8 cellular contexts compared by ENCODE assay signal in genomic region chr22:20981787-20982562, GRCh38. TPM values are rescaled to one million over a fixed set of nuclear protein-coding genes. Genes with fewer than 3 reads are reported as not detected.
DNase-seq lines count a peak whose midpoint lies in the region; ATAC-seq and TF ChIP-seq lines count a peak whose summit lies in the region.

Gene LZTR1 (plus strand): TSS chr22:20982297. CDS start chr22:20982372, 75 bp downstream.

- H3K4me3 ChIP-seq in muscle layer of duodenum (ENCODE audit: low read depth in 1 of 2, low read length in 2 of 2) = peak within 1 kb of the TSS; percentile 71 to 87

- peaks cover 5% of the 10 kb centered on the region for H3K9me3 Mint-ChIP-seq in Calu3 (ENCODE audit: low read depth, unreplicated experiment)
- peaks cover 3% of the 10 kb centered on the region for H3K9me3 Mint-ChIP-seq in stimulated activated memory B cell treated with anti-CD40 and anti-IgM and Interleukin-4, amounts not matched to agents 10 μg/mL and 1 μg/mL and 100 μg/mL, for 72 hours

- peaks cover 5 to 16% of the 10 kb centered on the region in 2 donors for H3K36me3 ChIP-seq in muscle layer of duodenum (ENCODE audit: control insufficient read depth in 1 of 2, insufficient read depth in 2 of 2, low read length in 2 of 2)

- BruUV-seq in Calu3 (replicated peaks; lab: Mats Ljungman, UMichigan) = TSS peak; percentile 92

- no peaks in the 10 kb centered on the region for H3K9me3 ChIP-seq in muscle layer of duodenum (ENCODE audit: control insufficient read depth in 1 of 2, low read length in 2 of 2)

- intact Hi-C loops in Calu3 (cut with micrococcal nuclease; ENCODE audit: unreplicated experiment) = no loop called here

- TF ChIP-seq CTCF in Calu3 (IDR thresholded peaks at IDR 0.05; ENCODE audit: unreplicated experiment) = peak; percentile 53

- CTCF ChIA-PET in Calu3 (lab: Charles Lee) = interaction anchor here (0.6 to 2.0 kb wide), 5 partner anchors 21 to 934 kb away, joined by 3 to 16 read pairs (median 7); no protein-coding TSS in a partner anchor

- H3K4me3 Mint-ChIP-seq in Calu3 (ENCODE audit: low read depth, unreplicated experiment) = peak within 1 kb of the TSS; percentile 97
- H3K4me3 Mint-ChIP-seq in stimulated activated memory B cell treated with anti-CD40 and anti-IgM and Interleukin-4, amounts not matched to agents 10 μg/mL and 1 μg/mL and 100 μg/mL, for 72 hours = peak within 1 kb of the TSS; percentile 95

- H3K36me3 Mint-ChIP-seq in Calu3 (ENCODE audit: insufficient read depth, unreplicated experiment) = peaks cover 25% of the 10 kb centered on the region
- H3K36me3 Mint-ChIP-seq in stimulated activated memory B cell treated with anti-CD40 and anti-IgM and Interleukin-4, amounts not matched to agents 10 μg/mL and 1 μg/mL and 100 μg/mL, for 72 hours = peaks cover 19% of the 10 kb centered on the region

- peaks cover 11% of the 10 kb centered on the region for H3K27me3 Mint-ChIP-seq in Calu3 (ENCODE audit: unreplicated experiment)
- H3K27me3 Mint-ChIP-seq in stimulated activated memory B cell treated with anti-CD40 and anti-IgM and Interleukin-4, amounts not matched to agents 10 μg/mL and 1 μg/mL and 100 μg/mL, for 72 hours = no peaks in the 10 kb centered on the region

- peak within 1 kb of the TSS; percentile 89 for H3K27ac ChIP-seq in muscle layer of duodenum (ENCODE audit: low read length)

- ATAC-seq in GM19455 (IDR thresholded peaks at IDR 0.05; ENCODE audit: unreplicated experiment) (peak; percentile 81), esophagus mucosa (peak; percentile 68)
- ATAC-seq in stimulated activated memory B cell treated with anti-CD40 and anti-IgM and Interleukin-4, amounts not matched to agents 10 μg/mL and 1 μg/mL and 100 μg/mL, for 72 hours = peak; percentile 92

- DNase-seq in Calu3 (peak; percentile 80), HPDE6-E6E7 (ENCODE audit: extremely low spot score) (peak; percentile 75)
- peak; percentile 81 to 85 for DNase-seq in activated T-cell treated with anti-CD3 and anti-CD28 coated beads, Interleukin-2, amount 50 U/mL, for 48 hours

- H3K4me1 Mint-ChIP-seq in Calu3 (ENCODE audit: low read depth, unreplicated experiment) = no peaks in the 10 kb centered on the region
- H3K4me1 Mint-ChIP-seq in stimulated activated memory B cell treated with anti-CD40 and anti-IgM and Interleukin-4, amounts not matched to agents 10 μg/mL and 1 μg/mL and 100 μg/mL, for 72 hours = peaks cover 49% of the 10 kb centered on the region

- H3K4me1 ChIP-seq in muscle layer of duodenum (ENCODE audit: control insufficient read depth in 1 of 2, insufficient read depth in 2 of 2, low read length in 2 of 2) = peaks cover 8 to 30% of the 10 kb centered on the region in 2 donors

- no peaks in the 10 kb centered on the region for H3K27me3 ChIP-seq in muscle layer of duodenum (ENCODE audit: low read depth, low read length)

- H3K27ac Mint-ChIP-seq in Calu3 (ENCODE audit: unreplicated experiment) = peak within 1 kb of the TSS; percentile 66
- peak within 1 kb of the TSS; percentile 92 for H3K27ac Mint-ChIP-seq in stimulated activated memory B cell treated with anti-CD40 and anti-IgM and Interleukin-4, amounts not matched to agents 10 μg/mL and 1 μg/mL and 100 μg/mL, for 72 hours

TF ChIP-seq in PFSK-1, 5 proteins besides CTCF, POLR2A, EP300 and RAD21:
- TF ChIP-seq TAF1 (IDR thresholded peaks at IDR 0.05; ENCODE audit: borderline replicate concordance, insufficient read depth, low read length) = peak; percentile 70; the same call in 1 of the 2 replicates
- TF ChIP-seq SIN3A (IDR thresholded peaks at IDR 0.05; ENCODE audit: borderline replicate concordance, insufficient read depth, low read length) = no peak
- TF ChIP-seq POLR2AphosphoS5 (IDR thresholded peaks at IDR 0.05; ENCODE audit: low read depth, low read length) = peak; percentile 98
- TF ChIP-seq, protein P1, sequence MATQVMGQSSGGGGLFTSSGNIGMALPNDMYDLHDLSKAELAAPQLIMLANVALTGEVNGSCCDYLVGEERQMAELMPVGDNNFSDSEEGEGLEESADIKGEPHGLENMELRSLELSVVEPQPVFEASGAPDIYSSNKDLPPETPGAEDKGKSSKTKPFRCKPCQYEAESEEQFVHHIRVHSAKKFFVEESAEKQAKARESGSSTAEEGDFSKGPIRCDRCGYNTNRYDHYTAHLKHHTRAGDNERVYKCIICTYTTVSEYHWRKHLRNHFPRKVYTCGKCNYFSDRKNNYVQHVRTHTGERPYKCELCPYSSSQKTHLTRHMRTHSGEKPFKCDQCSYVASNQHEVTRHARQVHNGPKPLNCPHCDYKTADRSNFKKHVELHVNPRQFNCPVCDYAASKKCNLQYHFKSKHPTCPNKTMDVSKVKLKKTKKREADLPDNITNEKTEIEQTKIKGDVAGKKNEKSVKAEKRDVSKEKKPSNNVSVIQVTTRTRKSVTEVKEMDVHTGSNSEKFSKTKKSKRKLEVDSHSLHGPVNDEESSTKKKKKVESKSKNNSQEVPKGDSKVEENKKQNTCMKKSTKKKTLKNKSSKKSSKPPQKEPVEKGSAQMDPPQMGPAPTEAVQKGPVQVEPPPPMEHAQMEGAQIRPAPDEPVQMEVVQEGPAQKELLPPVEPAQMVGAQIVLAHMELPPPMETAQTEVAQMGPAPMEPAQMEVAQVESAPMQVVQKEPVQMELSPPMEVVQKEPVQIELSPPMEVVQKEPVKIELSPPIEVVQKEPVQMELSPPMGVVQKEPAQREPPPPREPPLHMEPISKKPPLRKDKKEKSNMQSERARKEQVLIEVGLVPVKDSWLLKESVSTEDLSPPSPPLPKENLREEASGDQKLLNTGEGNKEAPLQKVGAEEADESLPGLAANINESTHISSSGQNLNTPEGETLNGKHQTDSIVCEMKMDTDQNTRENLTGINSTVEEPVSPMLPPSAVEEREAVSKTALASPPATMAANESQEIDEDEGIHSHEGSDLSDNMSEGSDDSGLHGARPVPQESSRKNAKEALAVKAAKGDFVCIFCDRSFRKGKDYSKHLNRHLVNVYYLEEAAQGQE (IDR thresholded peaks at IDR 0.05; ENCODE audit: insufficient read depth in 1 of 2, low read depth in 2 of 2, low read length in 2 of 2) = no peak
- no peak for TF ChIP-seq FOXP2 (optimal IDR thresholded peaks at IDR 0.05; ENCODE audit: borderline replicate concordance, extremely low read depth, extremely low read length, insufficient read depth)
TF ChIP-seq in PFSK-1: peak in this region for 2.

RNA-seq across cellular contexts. Expression of gene LZTR1, which starts in this region (rescaled TPM):
- total RNA-seq in Calu3 (2022) = 49.3 and 55.4 TPM in 2 replicates
- 57.8 TPM for polyA plus RNA-seq in PFSK-1 (2012; ENCODE audit: insufficient read length, low read depth)
- total RNA-seq in esophagus mucosa = 26.3 TPM

Comparison
In these comparisons a context has a peak if more than half of its experiments do, and no peak if none do; other contexts are left out.
1. Peak in every context shown above with its lines: DNase-seq, ATAC-seq, H3K4me3 ChIP-seq and H3K27ac ChIP-seq.